ENCODE assay signal across 9 cellular contexts in the genomic region with DNA sequence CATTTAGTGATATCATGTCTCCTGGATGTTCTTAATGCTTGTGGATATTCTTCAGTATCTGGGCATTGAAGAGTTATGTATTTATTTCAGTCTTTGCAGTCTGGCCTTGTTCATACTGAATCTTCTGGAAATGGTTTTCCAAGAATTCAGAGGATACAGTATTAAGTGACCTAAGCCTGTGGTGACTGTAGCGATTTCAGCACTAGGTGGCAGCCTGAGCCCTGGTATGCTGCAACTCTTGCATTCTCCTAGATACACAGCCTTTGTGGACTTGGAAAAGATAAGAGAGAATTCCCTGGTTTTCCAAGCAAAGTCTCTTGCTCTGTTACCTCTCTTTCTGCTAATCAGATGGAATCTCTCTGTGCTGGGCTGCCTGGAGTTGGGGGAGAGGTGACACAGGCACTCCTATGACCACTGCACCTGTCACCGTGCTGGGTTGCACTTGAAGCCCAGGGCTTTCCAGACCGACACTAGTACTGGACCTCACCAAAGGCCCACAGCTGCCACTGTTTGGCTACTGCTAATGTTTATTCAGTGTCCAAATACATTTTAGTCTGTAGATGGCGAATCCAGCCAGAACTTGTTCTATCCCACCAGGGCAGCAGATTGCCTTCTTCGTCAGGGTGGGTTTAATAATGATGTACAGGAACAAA. TPM values are rescaled to one million over a fixed set of nuclear protein-coding genes. Genes with fewer than 3 reads are reported as not detected.
A peak's percentile ranks its signal among the peaks of the same experiment; 100 is the strongest.
DNase-seq lines count a peak whose midpoint lies in the region; ATAC-seq and TF ChIP-seq lines count a peak whose summit lies in the region.
"Had no signal": no experiment of that assay in that cellular context is flagged by ENCODE, and none has a peak within 500 bp of the region (broad histone marks: within the 10 kb centered on the region; RNA-seq: fewer than 3 reads in every experiment).

No MANE protein-coding gene starts in this region.

- H3K9me3 Mint-ChIP-seq in glutamatergic neuron (ENCODE audit: unreplicated experiment): peaks cover 3% of the 10 kb centered on the region

- ATAC-seq in GM21381 (IDR thresholded peaks at IDR 0.05; ENCODE audit: unreplicated experiment) (no peak), GM18861 (IDR thresholded peaks at IDR 0.05; ENCODE audit: unreplicated experiment) (no peak)

- H3K9me3 ChIP-seq in GM23248 (ENCODE audit: low read depth): no peaks in the 10 kb centered on the region

- H3K4me3 Mint-ChIP-seq in glutamatergic neuron (ENCODE audit: unreplicated experiment): no peak overlapping the region
- H3K4me3 Mint-ChIP-seq: activated naive CD8-positive, alpha-beta T cell treated with anti-CD3 and anti-CD28 coated beads, Interleukin-2, amount 10 ng/mL, durations not matched to agents 7 days and 5 days had no signal

- in situ Hi-C loops in GM23248 (cut with MboI): no loop called here

- no peaks in the 10 kb centered on the region for H3K27me3 Mint-ChIP-seq in glutamatergic neuron (ENCODE audit: unreplicated experiment)
- H3K27me3 Mint-ChIP-seq: activated naive CD8-positive, alpha-beta T cell treated with anti-CD3 and anti-CD28 coated beads, Interleukin-2, amount 10 ng/mL, durations not matched to agents 7 days and 5 days had no signal

- 67 to 72% methylated on average over 5 of the region's 5 CpGs for WGBS in GM23248 (ENCODE audit: low coverage in 1 of 2, low lambda C conversion rate in 2 of 2, missing lambda C conversion rate in 2 of 2), 2 experiments

- no peak overlapping the region for H2AFZ ChIP-seq in GM23248

- H3K36me3 ChIP-seq in GM23248 (ENCODE audit: low read depth): no peaks in the 10 kb centered on the region

- H3K27ac Mint-ChIP-seq in glutamatergic neuron (ENCODE audit: unreplicated experiment): no peak overlapping the region
- H3K27ac Mint-ChIP-seq: activated naive CD8-positive, alpha-beta T cell treated with anti-CD3 and anti-CD28 coated beads, Interleukin-2, amount 10 ng/mL, durations not matched to agents 7 days and 5 days had no signal

- no peaks in the 10 kb centered on the region for H4K20me1 ChIP-seq in GM23248 (ENCODE audit: insufficient read depth)

- no peak overlapping the region for H3K4me3 ChIP-seq in GM23248

- peaks cover 5% of the 10 kb centered on the region for H3K36me3 Mint-ChIP-seq in glutamatergic neuron (ENCODE audit: unreplicated experiment)
- H3K36me3 Mint-ChIP-seq: activated naive CD8-positive, alpha-beta T cell treated with anti-CD3 and anti-CD28 coated beads, Interleukin-2, amount 10 ng/mL, durations not matched to agents 7 days and 5 days had no signal

- H3K4me1 ChIP-seq in GM23248 (ENCODE audit: insufficient read depth): no peaks in the 10 kb centered on the region

- no peaks in the 10 kb centered on the region for H3K27me3 ChIP-seq in GM23248 (replicated peaks; ENCODE audit: insufficient read depth)

- no peaks in the 10 kb centered on the region for H3K79me2 ChIP-seq in GM23248 (ENCODE audit: insufficient read depth)

- H3F3A ChIP-seq in GM23248 (ENCODE audit: insufficient read depth): no peaks in the 10 kb centered on the region

- H3K9me2 ChIP-seq in GM23248 (ENCODE audit: insufficient read depth): no peaks in the 10 kb centered on the region

- H3K4me2 ChIP-seq in GM23248 (ENCODE audit: unreplicated experiment): no peak overlapping the region

- no peak overlapping the region for H3K9ac ChIP-seq in GM23248

- TF ChIP-seq CTCF in glutamatergic neuron (IDR thresholded peaks at IDR 0.05; ENCODE audit: partially characterized antibody, unreplicated experiment): no peak

- peak; percentile 12 for DNase-seq in A172 (ENCODE audit: low spot score)
- peak; percentile 56 for DNase-seq in GM23248
- peak; percentile 68 for DNase-seq in RKO (ENCODE audit: low spot score)
- peak; percentile 39 for DNase-seq in glutamatergic neuron
- DNase-seq in activated CD8-positive, alpha-beta memory T cell treated with anti-CD3 and anti-CD28 coated beads, Interleukin-2, amount 50 U/mL, for 4 hours: no peak
- no peak for DNase-seq in RPMI8226
- DNase-seq: activated naive CD8-positive, alpha-beta T cell treated with anti-CD3 and anti-CD28 coated beads, Interleukin-2, amount 10 ng/mL, durations not matched to agents 7 days and 5 days had no signal

- H3K27ac ChIP-seq in GM23248: no peak overlapping the region

- H3K4me1 Mint-ChIP-seq in glutamatergic neuron (ENCODE audit: low read depth, unreplicated experiment): no peaks in the 10 kb centered on the region

RNA-seq across cellular contexts. Expression of a gene that starts 19.3 kb away (rescaled TPM):
- total RNA-seq in A172 (2014; rRNA removed; shearing (Covaris generic)): 0.16 and 0.57 TPM in 2 replicates
- total RNA-seq in GM23248 (2014; rRNA removed; shearing (Covaris generic)): not detected in 2 replicates
- 0.30 and 0.59 TPM in 2 replicates for polyA plus RNA-seq in GM23248 (2016; fragmentation: Nextera tagmentation; extraction: Ambion mirVana)
- 1.5 TPM for total RNA-seq in glutamatergic neuron (ENCODE audit: unreplicated experiment)

RNA-seq across cellular contexts. Expression of a gene that starts 35.2 kb away (rescaled TPM):
- 16.2 and 22.1 TPM in 2 replicates for total RNA-seq in A172 (2014; rRNA removed; shearing (Covaris generic))
- 2.0 and 6.8 TPM in 2 replicates for total RNA-seq in GM23248 (2014; rRNA removed; shearing (Covaris generic))
- polyA plus RNA-seq in GM23248 (2016; fragmentation: Nextera tagmentation; extraction: Ambion mirVana): 14.1 and 15.0 TPM in 2 replicates
- total RNA-seq in glutamatergic neuron (ENCODE audit: unreplicated experiment): 20.1 TPM

Comparison
In these comparisons a context has a peak if more than half of its experiments do, and no peak if none do; other contexts are left out.
1. DNase-seq: peak in A172 (single experiment), GM23248 (single experiment), RKO (single experiment) and glutamatergic neuron (single experiment); none in activated CD8-positive, alpha-beta memory T cell treated with anti-CD3 and anti-CD28 coated beads, Interleukin-2, amount 50 U/mL, for 4 hours (single experiment) and RPMI8226 (single experiment).